Comparison of ENCODE assay signal across 12 cellular contexts in genomic region chrX:84907324-84907946, GRCh38.
DNase-seq lines count a peak whose midpoint lies in the region; ATAC-seq and TF ChIP-seq lines count a peak whose summit lies in the region.
"Had no signal": no experiment of that assay in that cellular context is flagged by ENCODE, and none has a peak within 500 bp of the region (broad histone marks: within the 10 kb centered on the region; RNA-seq: fewer than 3 reads in every experiment).

No MANE protein-coding gene starts in this region.

- H3K4me3 ChIP-seq in OCI-LY1 (ENCODE audit: low read depth, low read length, poor library complexity, severe bottlenecking) (no peak overlapping the region), fibroblast of the aortic adventitia (ENCODE audit: low read depth, low read length) (no peak overlapping the region), smooth muscle cell (no peak overlapping the region)
- H3K4me3 ChIP-seq: BLaER1 treated with 17β-estradiol and CSF1 and Interleukin-3, amounts not matched to agents 10 nM and 100 nM had no signal

- intact Hi-C loops in activated naive CD4-positive, alpha-beta T cell treated with anti-CD3 and anti-CD28 coated beads for 36 hours (cut with micrococcal nuclease) = no loop called here

- DNase-seq in NCI-H748 (lab: John Stamatoyannopoulos, UW; ENCODE audit: unreplicated experiment) (peak; percentile 30), NCI-H748 treated with DMSO at 0.1 percent for 48 hours (lab: John Stamatoyannopoulos, UW) (no peak), fibroblast of the aortic adventitia (ENCODE audit: low read depth) (peak; percentile 14), smooth muscle cell (lab: John Stamatoyannopoulos, UW; ENCODE audit: unreplicated experiment) (no peak), C1 segment of cervical spinal cord (lab: John Stamatoyannopoulos, UW) (no peak)
- DNase-seq in activated naive CD8-positive, alpha-beta T cell treated with anti-CD3 and anti-CD28 coated beads, Interleukin-2, amount 50 U/mL, for 24 hours = no peak
- DNase-seq in activated naive CD4-positive, alpha-beta T cell treated with anti-CD3 and anti-CD28 coated beads for 36 hours = no peak
- DNase-seq: erythroblast; occipital lobe; stimulated activated naive CD8-positive, alpha-beta T cell treated with anti-CD3 and anti-CD28 coated beads, Interleukin-15, amount 100 ng/mL, for 72 hours had no signal

- H3K79me2 ChIP-seq in OCI-LY1 (ENCODE audit: insufficient read depth, low read length) (no peaks in the 10 kb centered on the region), smooth muscle cell (ENCODE audit: low read depth) (no peaks in the 10 kb centered on the region)

- H3K9me2 ChIP-seq in OCI-LY1 (ENCODE audit: low read depth, low read length) = no peaks in the 10 kb centered on the region

- H3K4me2 ChIP-seq in OCI-LY1 (ENCODE audit: low read length) = no peak overlapping the region
- H3K4me2 ChIP-seq in smooth muscle cell = no peak overlapping the region
- H3K4me2 ChIP-seq: BLaER1 treated with 17β-estradiol and CSF1 and Interleukin-3, amounts not matched to agents 10 nM and 100 nM had no signal

- TF ChIP-seq CTCF in OCI-LY1 (IDR thresholded peaks at IDR 0.05; ENCODE audit: low read length) (peak; percentile 19; the same call in 1 of the 2 replicates), fibroblast of the aortic adventitia (IDR thresholded peaks at IDR 0.05; ENCODE audit: insufficient read depth, low read length) (peak; percentile 20), smooth muscle cell (IDR thresholded peaks at IDR 0.05; ENCODE audit: borderline replicate concordance, insufficient read depth, poor library complexity, severe bottlenecking) (peak; percentile 34)

- CTCF ChIA-PET in activated naive CD4-positive, alpha-beta T cell treated with anti-CD3 and anti-CD28 coated beads for 36 hours (lab: Charles Lee) = no interaction called here

- H3K4me1 ChIP-seq in OCI-LY1 (ENCODE audit: insufficient read depth, low read length, severe bottlenecking) (no peaks in the 10 kb centered on the region), smooth muscle cell (ENCODE audit: low read depth) (no peaks in the 10 kb centered on the region)
- H3K4me1 ChIP-seq: BLaER1 treated with 17β-estradiol and CSF1 and Interleukin-3, amounts not matched to agents 10 nM and 100 nM had no signal

- H3K4me3 Mint-ChIP-seq in activated naive CD8-positive, alpha-beta T cell treated with anti-CD3 and anti-CD28 coated beads, Interleukin-2, amount 50 U/mL, for 24 hours = no peak overlapping the region
- H3K4me3 Mint-ChIP-seq in activated naive CD4-positive, alpha-beta T cell treated with anti-CD3 and anti-CD28 coated beads for 36 hours = no peak overlapping the region
- H3K4me3 Mint-ChIP-seq: stimulated activated naive CD8-positive, alpha-beta T cell treated with anti-CD3 and anti-CD28 coated beads, Interleukin-15, amount 100 ng/mL, for 72 hours had no signal

- H2AFZ ChIP-seq in OCI-LY1 (ENCODE audit: low read length) (no peak overlapping the region), smooth muscle cell (ENCODE audit: low read depth) (no peak overlapping the region)

- H3F3A ChIP-seq in OCI-LY1 (ENCODE audit: insufficient read depth, low read length) (no peaks in the 10 kb centered on the region), smooth muscle cell (ENCODE audit: low read depth) (no peaks in the 10 kb centered on the region)

- no peak overlapping the region for H3K27ac Mint-ChIP-seq in activated naive CD8-positive, alpha-beta T cell treated with anti-CD3 and anti-CD28 coated beads, Interleukin-2, amount 50 U/mL, for 24 hours
- no peak overlapping the region for H3K27ac Mint-ChIP-seq in activated naive CD4-positive, alpha-beta T cell treated with anti-CD3 and anti-CD28 coated beads for 36 hours
- H3K27ac Mint-ChIP-seq: stimulated activated naive CD8-positive, alpha-beta T cell treated with anti-CD3 and anti-CD28 coated beads, Interleukin-15, amount 100 ng/mL, for 72 hours had no signal

- H3K27me3 ChIP-seq in OCI-LY1 (ENCODE audit: insufficient read depth, low read length) (no peaks in the 10 kb centered on the region), smooth muscle cell (ENCODE audit: low read depth) (no peaks in the 10 kb centered on the region)

- no peaks in the 10 kb centered on the region for H3K9me3 Mint-ChIP-seq in activated naive CD8-positive, alpha-beta T cell treated with anti-CD3 and anti-CD28 coated beads, Interleukin-2, amount 50 U/mL, for 24 hours
- peaks cover under 1% of the 10 kb centered on the region for H3K9me3 Mint-ChIP-seq in activated naive CD4-positive, alpha-beta T cell treated with anti-CD3 and anti-CD28 coated beads for 36 hours
- H3K9me3 Mint-ChIP-seq: stimulated activated naive CD8-positive, alpha-beta T cell treated with anti-CD3 and anti-CD28 coated beads, Interleukin-15, amount 100 ng/mL, for 72 hours had no signal

- H3K9me3 ChIP-seq in OCI-LY1 (ENCODE audit: low read length) (no peaks in the 10 kb centered on the region), smooth muscle cell (replicated peaks; ENCODE audit: low read depth) (no peaks in the 10 kb centered on the region)

- no peaks in the 10 kb centered on the region for H3K36me3 Mint-ChIP-seq in activated naive CD8-positive, alpha-beta T cell treated with anti-CD3 and anti-CD28 coated beads, Interleukin-2, amount 50 U/mL, for 24 hours (ENCODE audit: low read depth)
- no peaks in the 10 kb centered on the region for H3K36me3 Mint-ChIP-seq in activated naive CD4-positive, alpha-beta T cell treated with anti-CD3 and anti-CD28 coated beads for 36 hours (ENCODE audit: low read depth)

- H3K27me3 Mint-ChIP-seq in activated naive CD8-positive, alpha-beta T cell treated with anti-CD3 and anti-CD28 coated beads, Interleukin-2, amount 50 U/mL, for 24 hours = peaks cover 2% of the 10 kb centered on the region
- no peaks in the 10 kb centered on the region for H3K27me3 Mint-ChIP-seq in activated naive CD4-positive, alpha-beta T cell treated with anti-CD3 and anti-CD28 coated beads for 36 hours (ENCODE audit: low read depth)
- H3K27me3 Mint-ChIP-seq: stimulated activated naive CD8-positive, alpha-beta T cell treated with anti-CD3 and anti-CD28 coated beads, Interleukin-15, amount 100 ng/mL, for 72 hours had no signal

- no peaks in the 10 kb centered on the region for H3K4me1 Mint-ChIP-seq in activated naive CD8-positive, alpha-beta T cell treated with anti-CD3 and anti-CD28 coated beads, Interleukin-2, amount 50 U/mL, for 24 hours
- H3K4me1 Mint-ChIP-seq in activated naive CD4-positive, alpha-beta T cell treated with anti-CD3 and anti-CD28 coated beads for 36 hours (ENCODE audit: low read depth) = no peaks in the 10 kb centered on the region
- H3K4me1 Mint-ChIP-seq: stimulated activated naive CD8-positive, alpha-beta T cell treated with anti-CD3 and anti-CD28 coated beads, Interleukin-15, amount 100 ng/mL, for 72 hours had no signal

- H3K27ac ChIP-seq in OCI-LY1 (ENCODE audit: low read depth, low read length, poor library complexity, severe bottlenecking) (no peak overlapping the region), smooth muscle cell (ENCODE audit: low read depth) (no peak overlapping the region)
- H3K27ac ChIP-seq: BLaER1 treated with 17β-estradiol and CSF1 and Interleukin-3, amounts not matched to agents 10 nM and 100 nM had no signal

- H4K20me1 ChIP-seq in OCI-LY1 (ENCODE audit: insufficient read depth, low read length) = no peaks in the 10 kb centered on the region
- no peaks in the 10 kb centered on the region for H4K20me1 ChIP-seq in smooth muscle cell (ENCODE audit: low read depth)

- 65% methylated on average over 5 of the region's 5 CpGs for WGBS in smooth muscle cell (ENCODE audit: low lambda C conversion rate)

- no peak for ATAC-seq in activated naive CD8-positive, alpha-beta T cell treated with anti-CD3 and anti-CD28 coated beads, Interleukin-2, amount 50 U/mL, for 24 hours
- ATAC-seq: stimulated activated naive CD8-positive, alpha-beta T cell treated with anti-CD3 and anti-CD28 coated beads, Interleukin-15, amount 100 ng/mL, for 72 hours had no signal

- H3K36me3 ChIP-seq in OCI-LY1 (ENCODE audit: insufficient read depth, low read length) (no peaks in the 10 kb centered on the region), smooth muscle cell (ENCODE audit: low read depth) (no peaks in the 10 kb centered on the region)
- H3K36me3 ChIP-seq: BLaER1 treated with 17β-estradiol and CSF1 and Interleukin-3, amounts not matched to agents 10 nM and 100 nM had no signal

- H3K9ac ChIP-seq in OCI-LY1 (ENCODE audit: low read length) (no peak overlapping the region), smooth muscle cell (ENCODE audit: low read depth) (no peak overlapping the region)
- H3K9ac ChIP-seq: BLaER1 treated with 17β-estradiol and CSF1 and Interleukin-3, amounts not matched to agents 10 nM and 100 nM had no signal

Comparison
In these comparisons a context has a peak if more than half of its experiments do, and no peak if none do; other contexts are left out.
1. DNase-seq: peak in NCI-H748 (single experiment) and fibroblast of the aortic adventitia (single experiment); none in NCI-H748 treated with DMSO at 0.1 percent for 48 hours (single experiment), smooth muscle cell (single experiment), activated naive CD8-positive, alpha-beta T cell treated with anti-CD3 and anti-CD28 coated beads, Interleukin-2, amount 50 U/mL, for 24 hours (single experiment), activated naive CD4-positive, alpha-beta T cell treated with anti-CD3 and anti-CD28 coated beads for 36 hours (single experiment) and C1 segment of cervical spinal cord (0 of 14).
2. Peak in every context shown above with its lines, with median percentiles within 50 percentile points of each other: CTCF ChIP-seq.